Comparison of ENCODE assay signal across 8 cellular contexts in the genomic region with DNA sequence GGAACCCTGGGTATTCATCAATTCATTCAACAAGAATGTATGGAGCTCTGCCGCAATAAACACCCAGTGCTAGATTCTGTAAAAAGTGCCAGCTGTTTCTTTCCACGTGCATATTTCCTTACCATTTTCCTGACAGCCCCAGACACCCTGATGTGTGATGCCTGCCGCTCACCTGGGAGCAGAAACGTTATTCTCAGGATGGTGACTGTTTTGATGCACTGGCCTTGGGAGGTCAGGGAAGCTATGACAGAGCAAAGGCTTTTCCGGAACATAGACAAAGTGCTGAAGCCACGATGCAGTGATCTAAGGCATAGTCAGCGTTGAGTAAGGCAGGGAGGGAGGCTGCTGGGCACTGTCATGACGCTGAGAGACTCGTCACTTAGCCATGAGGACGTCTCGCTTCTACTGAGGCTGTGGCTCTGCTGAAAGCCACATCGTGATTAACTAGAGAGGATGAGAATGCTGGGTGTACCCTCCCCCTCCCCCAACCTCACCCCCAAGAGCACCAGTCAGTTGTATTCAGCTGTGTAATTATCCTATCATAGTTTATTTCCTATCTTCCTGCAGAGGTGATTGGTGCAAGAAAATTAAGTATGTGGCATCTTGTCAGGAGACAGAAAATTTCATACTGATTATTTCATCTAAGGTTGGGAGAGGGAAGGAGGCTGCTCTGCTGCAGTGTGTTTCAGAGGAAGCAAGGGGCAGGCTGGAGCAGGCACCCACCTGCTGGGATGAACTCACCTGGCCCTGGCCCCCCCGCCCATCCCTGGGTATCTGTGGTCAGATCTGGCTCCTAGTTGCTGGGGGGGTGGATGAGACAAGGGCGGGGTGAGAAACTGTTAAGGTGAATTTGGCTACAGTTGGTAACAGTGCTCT. TPM values are rescaled to one million over a fixed set of nuclear protein-coding genes. Genes with fewer than 3 reads are reported as not detected.
DNase-seq lines count a peak whose midpoint lies in the region; ATAC-seq lines count a peak whose summit lies in the region.

No MANE protein-coding gene starts in this region.

- H3K27me3 Mint-ChIP-seq in activated naive CD8-positive, alpha-beta T cell treated with anti-CD3 and anti-CD28 coated beads, Interleukin-2, amount 10 ng/mL, durations not matched to agents 7 days and 5 days = peaks cover 10% of the 10 kb centered on the region
- H3K27me3 Mint-ChIP-seq in activated naive CD8-positive, alpha-beta T cell treated with anti-CD3 and anti-CD28 coated beads for 36 hours = peaks cover 14% of the 10 kb centered on the region
- peaks cover 3% of the 10 kb centered on the region for H3K27me3 Mint-ChIP-seq in activated CD4-positive, alpha-beta memory T cell treated with anti-CD3 and anti-CD28 coated beads, Interleukin-2, amount 10 ng/mL, durations not matched to agents 7 days and 5 days

- peaks cover 36% of the 10 kb centered on the region for H3K4me1 Mint-ChIP-seq in activated naive CD8-positive, alpha-beta T cell treated with anti-CD3 and anti-CD28 coated beads, Interleukin-2, amount 10 ng/mL, durations not matched to agents 7 days and 5 days
- H3K4me1 Mint-ChIP-seq in activated naive CD8-positive, alpha-beta T cell treated with anti-CD3 and anti-CD28 coated beads for 36 hours = peaks cover 43% of the 10 kb centered on the region
- H3K4me1 Mint-ChIP-seq in activated CD4-positive, alpha-beta memory T cell treated with anti-CD3 and anti-CD28 coated beads, Interleukin-2, amount 10 ng/mL, durations not matched to agents 7 days and 5 days = peaks cover 59% of the 10 kb centered on the region

- POLR2A ChIA-PET in activated naive CD8-positive, alpha-beta T cell treated with anti-CD3 and anti-CD28 coated beads, Interleukin-2, amount 10 ng/mL, durations not matched to agents 7 days and 5 days (lab: Charles Lee) = interaction anchor here (0.7 to 2.4 kb wide), 4 partner anchors 18 to 145 kb away, joined by 3 to 14 read pairs (median 7); a partner anchor contains a TSS
- POLR2A ChIA-PET in activated CD4-positive, alpha-beta memory T cell treated with anti-CD3 and anti-CD28 coated beads, Interleukin-2, amount 10 ng/mL, durations not matched to agents 7 days and 5 days (lab: Charles Lee) = interaction anchor here (0.6 to 17.3 kb wide), 22 partner anchors 7 to 214 kb away, joined by 3 to 431 read pairs (median 5); a partner anchor contains a TSS

- no peak overlapping the region for H3K4me3 Mint-ChIP-seq in activated naive CD8-positive, alpha-beta T cell treated with anti-CD3 and anti-CD28 coated beads, Interleukin-2, amount 10 ng/mL, durations not matched to agents 7 days and 5 days
- H3K4me3 Mint-ChIP-seq in activated naive CD8-positive, alpha-beta T cell treated with anti-CD3 and anti-CD28 coated beads for 36 hours = no peak overlapping the region
- H3K4me3 Mint-ChIP-seq in activated CD4-positive, alpha-beta memory T cell treated with anti-CD3 and anti-CD28 coated beads, Interleukin-2, amount 10 ng/mL, durations not matched to agents 7 days and 5 days = peak overlapping the region; percentile 84

- CTCF ChIA-PET in activated CD4-positive, alpha-beta memory T cell treated with anti-CD3 and anti-CD28 coated beads, Interleukin-2, amount 10 ng/mL, durations not matched to agents 7 days and 5 days (lab: Charles Lee) = interaction anchor here (0.6 to 6.5 kb wide), 33 partner anchors 8 to 216 kb away, joined by 3 to 132 read pairs (median 5); a partner anchor contains a TSS

- DNase-seq in activated naive CD8-positive, alpha-beta T cell treated with anti-CD3 and anti-CD28 coated beads, Interleukin-2, amount 10 ng/mL, durations not matched to agents 7 days and 5 days = no peak
- DNase-seq in activated naive CD8-positive, alpha-beta T cell treated with anti-CD3 and anti-CD28 coated beads for 36 hours = no peak
- DNase-seq in activated CD4-positive, alpha-beta memory T cell treated with anti-CD3 and anti-CD28 coated beads, Interleukin-2, amount 10 ng/mL, durations not matched to agents 7 days and 5 days = peak; percentile 77
- DNase-seq in fibroblast of peridontal ligament (ENCODE audit: extremely low read depth) = peak; percentile 90
- peak; percentile 45 for DNase-seq in stimulated activated CD4-positive, alpha-beta T cell treated with anti-CD3 and anti-CD28 coated beads, Interleukin-4, amount 100 ng/mL, for 1 hour

- ATAC-seq in activated naive CD8-positive, alpha-beta T cell treated with anti-CD3 and anti-CD28 coated beads, Interleukin-2, amount 10 ng/mL, durations not matched to agents 7 days and 5 days (ENCODE audit: low read depth) = peak; percentile 54
- ATAC-seq in HG03439 (IDR thresholded peaks at IDR 0.05; ENCODE audit: unreplicated experiment) = no peak
- no peak for ATAC-seq in HG02884 (IDR thresholded peaks at IDR 0.05; ENCODE audit: unreplicated experiment)
- no peak for ATAC-seq in GM18858 (IDR thresholded peaks at IDR 0.05; ENCODE audit: unreplicated experiment)

- H3K36me3 Mint-ChIP-seq in activated naive CD8-positive, alpha-beta T cell treated with anti-CD3 and anti-CD28 coated beads, Interleukin-2, amount 10 ng/mL, durations not matched to agents 7 days and 5 days = no peaks in the 10 kb centered on the region
- no peaks in the 10 kb centered on the region for H3K36me3 Mint-ChIP-seq in activated naive CD8-positive, alpha-beta T cell treated with anti-CD3 and anti-CD28 coated beads for 36 hours
- peaks cover 10% of the 10 kb centered on the region for H3K36me3 Mint-ChIP-seq in activated CD4-positive, alpha-beta memory T cell treated with anti-CD3 and anti-CD28 coated beads, Interleukin-2, amount 10 ng/mL, durations not matched to agents 7 days and 5 days (ENCODE audit: low read depth)

- H3K27ac Mint-ChIP-seq in activated naive CD8-positive, alpha-beta T cell treated with anti-CD3 and anti-CD28 coated beads, Interleukin-2, amount 10 ng/mL, durations not matched to agents 7 days and 5 days = peak overlapping the region; percentile 9
- H3K27ac Mint-ChIP-seq in activated naive CD8-positive, alpha-beta T cell treated with anti-CD3 and anti-CD28 coated beads for 36 hours = no peak overlapping the region
- peak overlapping the region; percentile 97 for H3K27ac Mint-ChIP-seq in activated CD4-positive, alpha-beta memory T cell treated with anti-CD3 and anti-CD28 coated beads, Interleukin-2, amount 10 ng/mL, durations not matched to agents 7 days and 5 days

- H3K9me3 Mint-ChIP-seq in activated naive CD8-positive, alpha-beta T cell treated with anti-CD3 and anti-CD28 coated beads, Interleukin-2, amount 10 ng/mL, durations not matched to agents 7 days and 5 days = no peaks in the 10 kb centered on the region
- no peaks in the 10 kb centered on the region for H3K9me3 Mint-ChIP-seq in activated naive CD8-positive, alpha-beta T cell treated with anti-CD3 and anti-CD28 coated beads for 36 hours
- H3K9me3 Mint-ChIP-seq in activated CD4-positive, alpha-beta memory T cell treated with anti-CD3 and anti-CD28 coated beads, Interleukin-2, amount 10 ng/mL, durations not matched to agents 7 days and 5 days = no peaks in the 10 kb centered on the region

RNA-seq across cellular contexts. Expression of a gene that starts 48.8 kb away (rescaled TPM):
- total RNA-seq in activated naive CD8-positive, alpha-beta T cell treated with anti-CD3 and anti-CD28 coated beads, Interleukin-2, amount 10 ng/mL, durations not matched to agents 7 days and 5 days = 10 to 100 TPM; 36.4 to 39.2 TPM
- total RNA-seq in activated naive CD8-positive, alpha-beta T cell treated with anti-CD3 and anti-CD28 coated beads for 36 hours = 10 to 100 TPM; 55.1 to 56.9 TPM
- 10 to 100 TPM; 40.8 to 45.6 TPM for total RNA-seq in activated CD4-positive, alpha-beta memory T cell treated with anti-CD3 and anti-CD28 coated beads, Interleukin-2, amount 10 ng/mL, durations not matched to agents 7 days and 5 days

Comparison
In these comparisons a context has a peak if more than half of its experiments do, and no peak if none do; other contexts are left out.
1. DNase-seq: peak in activated CD4-positive, alpha-beta memory T cell treated with anti-CD3 and anti-CD28 coated beads, Interleukin-2, amount 10 ng/mL, durations not matched to agents 7 days and 5 days (single experiment), fibroblast of peridontal ligament (single experiment) and stimulated activated CD4-positive, alpha-beta T cell treated with anti-CD3 and anti-CD28 coated beads, Interleukin-4, amount 100 ng/mL, for 1 hour (single experiment); none in activated naive CD8-positive, alpha-beta T cell treated with anti-CD3 and anti-CD28 coated beads, Interleukin-2, amount 10 ng/mL, durations not matched to agents 7 days and 5 days (single experiment) and activated naive CD8-positive, alpha-beta T cell treated with anti-CD3 and anti-CD28 coated beads for 36 hours (single experiment).